ENCODE assay signal across 18 cellular contexts in genomic region chr1:18731591-18732235, GRCh38.
A peak's percentile ranks its signal among the peaks of the same experiment; 100 is the strongest.
DNase-seq lines count a peak whose midpoint lies in the region; ATAC-seq and TF ChIP-seq lines count a peak whose summit lies in the region.
"Had no signal": no experiment of that assay in that cellular context is flagged by ENCODE, and none has a peak within 500 bp of the region (broad histone marks: within the 10 kb centered on the region; RNA-seq: fewer than 3 reads in every experiment).

No MANE protein-coding gene starts in this region.

- no peak overlapping the region for H3K4me2 ChIP-seq in mesendoderm (ENCODE audit: low read length)
- H3K4me2 ChIP-seq: A549, BLaER1 had no signal

- H3K27me3 ChIP-seq in mesendoderm (ENCODE audit: insufficient read depth, low read length, poor library complexity) (no peaks in the 10 kb centered on the region), spleen (replicated peaks in 1 of 7) (peaks cover 0 to 91% (median 10%) of the 10 kb centered on the region in 7 donors), ascending aorta (no peaks in the 10 kb centered on the region)

- H3K9me3 Mint-ChIP-seq in activated naive CD4-positive, alpha-beta T cell treated with anti-CD3 and anti-CD28 coated beads, Interleukin-2, amount 50 U/mL, for 24 hours, result no peaks in the 10 kb centered on the region
- H3K9me3 Mint-ChIP-seq in natural killer cell, result no peaks in the 10 kb centered on the region
- H3K9me3 Mint-ChIP-seq: CD14-positive monocyte, H9 had no signal

- H3K4me3 Mint-ChIP-seq in activated naive CD4-positive, alpha-beta T cell treated with anti-CD3 and anti-CD28 coated beads, Interleukin-2, amount 50 U/mL, for 24 hours, result no peak overlapping the region
- no peak overlapping the region for H3K4me3 Mint-ChIP-seq in natural killer cell
- H3K4me3 Mint-ChIP-seq: CD4-positive, alpha-beta memory T cell; H9 had no signal

- no peak for DNase-seq in activated naive CD4-positive, alpha-beta T cell treated with Interleukin-2 at 50 U/mL for 16 hours
- DNase-seq in mesendoderm (peak; percentile 64), spleen (peak; percentile 45), ascending aorta (ENCODE audit: low spot score in 2 of 2) (no peak), natural killer cell (no peak)
- DNase-seq: CD4-positive, alpha-beta memory T cell; DMS153; DMS79; GDM1; GOT3; H9; IMR-90 had no signal

- no peak overlapping the region for H3K4ac ChIP-seq in mesendoderm (ENCODE audit: low read depth, low read length)

- H2AK5ac ChIP-seq in mesendoderm (ENCODE audit: low read length), result no peak overlapping the region

- H3K23ac ChIP-seq in mesendoderm (ENCODE audit: low read length), result no peak overlapping the region

- H2BK120ac ChIP-seq in mesendoderm (ENCODE audit: low read depth, low read length), result no peak overlapping the region

- no peak overlapping the region for H3K9ac ChIP-seq in mesendoderm (ENCODE audit: low read length)
- H3K9ac ChIP-seq: BLaER1 had no signal

- TF ChIP-seq POLR2A in spleen (IDR thresholded peaks at IDR 0.05), result no peak

- no peaks in the 10 kb centered on the region for H3K36me3 Mint-ChIP-seq in activated naive CD4-positive, alpha-beta T cell treated with anti-CD3 and anti-CD28 coated beads, Interleukin-2, amount 50 U/mL, for 24 hours
- H3K36me3 Mint-ChIP-seq in natural killer cell, result no peaks in the 10 kb centered on the region
- H3K36me3 Mint-ChIP-seq: CD14-positive monocyte; CD4-positive, alpha-beta memory T cell had no signal

- TF ChIP-seq CTCF in spleen (IDR thresholded peaks at IDR 0.05 in 8 of 11, conservative IDR thresholded peaks at IDR 0.05 in 3 of 11) (no peak), ascending aorta (IDR thresholded peaks at IDR 0.05) (no peak), natural killer cell (IDR thresholded peaks at IDR 0.05) (no peak)

- H3K79me2 ChIP-seq in mesendoderm (ENCODE audit: control insufficient read depth, insufficient read depth, low read length), result no peaks in the 10 kb centered on the region

- no peak overlapping the region for H3K56ac ChIP-seq in mesendoderm (ENCODE audit: low read length)

- no peaks in the 10 kb centered on the region for H3K4me1 Mint-ChIP-seq in activated naive CD4-positive, alpha-beta T cell treated with anti-CD3 and anti-CD28 coated beads, Interleukin-2, amount 50 U/mL, for 24 hours
- no peaks in the 10 kb centered on the region for H3K4me1 Mint-ChIP-seq in natural killer cell
- H3K4me1 Mint-ChIP-seq: CD14-positive monocyte; CD4-positive, alpha-beta memory T cell had no signal

- H3K9me3 ChIP-seq in spleen, result no peaks in the 10 kb centered on the region
- no peaks in the 10 kb centered on the region for H3K9me3 ChIP-seq in ascending aorta
- H3K9me3 ChIP-seq: A549, BLaER1 had no signal

- intact Hi-C loops in spleen (cut with DNase I; ENCODE audit: low total_unique reads), result no loop called here
- intact Hi-C loops in ascending aorta (cut with DNase I), result no loop called here
- intact Hi-C loops in natural killer cell (cut with micrococcal nuclease), result no loop called here

- H4K8ac ChIP-seq in mesendoderm (ENCODE audit: low read depth, low read length), result no peak overlapping the region

- no peak overlapping the region for H2BK15ac ChIP-seq in mesendoderm (replicated peaks; ENCODE audit: low read depth)

- no peak overlapping the region for H3K18ac ChIP-seq in mesendoderm (ENCODE audit: low read length)

- H4K5ac ChIP-seq in mesendoderm (ENCODE audit: low read length), result no peak overlapping the region

- no peak overlapping the region for H3K27ac ChIP-seq in mesendoderm (ENCODE audit: low read depth, low read length)
- no peak overlapping the region for H3K27ac ChIP-seq in spleen
- no peak overlapping the region for H3K27ac ChIP-seq in ascending aorta
- H3K27ac ChIP-seq: 22Rv1, A549, BLaER1 had no signal

- ATAC-seq in natural killer cell (no peak), HG02610 (IDR thresholded peaks at IDR 0.05; ENCODE audit: unreplicated experiment) (no peak)

- H3K79me1 ChIP-seq in mesendoderm (ENCODE audit: low read length), result no peaks in the 10 kb centered on the region

- no peak overlapping the region for H2BK5ac ChIP-seq in mesendoderm (ENCODE audit: low read length)

- peak overlapping the region; percentile 3 for H3K27ac Mint-ChIP-seq in activated naive CD4-positive, alpha-beta T cell treated with anti-CD3 and anti-CD28 coated beads, Interleukin-2, amount 50 U/mL, for 24 hours
- H3K27ac Mint-ChIP-seq in natural killer cell, result no peak overlapping the region
- H3K27ac Mint-ChIP-seq: CD14-positive monocyte; CD4-positive, alpha-beta memory T cell; H9 had no signal

- H3K4me1 ChIP-seq in mesendoderm (ENCODE audit: control insufficient read depth, low read depth, low read length) (peaks cover 4% of the 10 kb centered on the region), spleen (no peaks in the 10 kb centered on the region), ascending aorta (no peaks in the 10 kb centered on the region)
- H3K4me1 ChIP-seq: A549 had no signal

- WGBS in mesendoderm (ENCODE audit: extremely low coverage, insufficient coverage, low lambda C conversion rate), result no CpG with 5 or more reads among the region's 10 CpGs
- 79 to 85% (median 81%) methylated on average over 9 to 10 of the region's 10 CpGs for WGBS in spleen, 5 donors

- peaks cover 17% of the 10 kb centered on the region for H3K27me3 Mint-ChIP-seq in activated naive CD4-positive, alpha-beta T cell treated with anti-CD3 and anti-CD28 coated beads, Interleukin-2, amount 50 U/mL, for 24 hours
- peaks cover 16 to 34% of the 10 kb centered on the region in 2 donors for H3K27me3 Mint-ChIP-seq in natural killer cell (ENCODE audit: low read depth in 2 of 2)

- H3K4me3 ChIP-seq in mesendoderm (ENCODE audit: low read length) (no peak overlapping the region), spleen (no peak overlapping the region), ascending aorta (no peak overlapping the region)
- H3K4me3 ChIP-seq: A549, BLaER1 had no signal

- H3K36me3 ChIP-seq in mesendoderm (ENCODE audit: control insufficient read depth, insufficient read depth, low read length) (no peaks in the 10 kb centered on the region), spleen (no peaks in the 10 kb centered on the region), ascending aorta (no peaks in the 10 kb centered on the region)
- H3K36me3 ChIP-seq: BLaER1 had no signal

Comparison
In these comparisons a context has a peak if more than half of its experiments do, and no peak if none do; other contexts are left out.
1. DNase-seq: peak in mesendoderm (single experiment) and spleen (single experiment); none in activated naive CD4-positive, alpha-beta T cell treated with Interleukin-2 at 50 U/mL for 16 hours (single experiment), ascending aorta (0 of 2) and natural killer cell (single experiment).